8 cellular contexts compared by ENCODE assay signal in the genomic region with DNA sequence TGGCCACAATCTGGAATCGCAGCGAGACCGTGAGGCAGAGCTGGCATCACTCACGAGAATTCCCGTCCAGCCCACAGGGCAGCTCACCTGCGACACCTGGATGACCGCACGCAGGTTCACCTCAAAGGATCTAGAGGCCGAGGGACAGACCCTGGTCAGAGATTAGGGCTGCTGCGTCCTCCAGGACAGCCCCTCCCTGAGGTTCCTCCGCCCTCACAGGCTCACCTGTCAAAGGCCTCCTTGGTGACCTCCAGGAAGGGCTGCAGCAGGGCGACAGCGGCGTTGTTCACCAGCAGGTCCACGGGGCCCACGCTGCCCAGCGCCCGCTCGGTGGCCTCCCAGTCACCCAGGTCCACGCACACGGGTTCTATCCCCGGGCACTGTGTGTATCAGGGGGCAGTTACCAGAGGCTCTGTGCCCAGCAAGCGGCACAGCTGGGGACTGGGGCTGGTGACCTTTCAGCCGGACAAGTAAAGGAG. TPM values are rescaled to one million over a fixed set of nuclear protein-coding genes. Genes with fewer than 3 reads are reported as not detected.
DNase-seq lines count a peak whose midpoint lies in the region; ATAC-seq and TF ChIP-seq lines count a peak whose summit lies in the region.

No MANE protein-coding gene starts in this region.

- H3K4me1 ChIP-seq in SK-N-SH (ENCODE audit: control insufficient read depth in 1 of 2, insufficient read depth in 2 of 2, low read depth in 1 of 2, low read length in 1 of 2) (peaks cover 7 to 30% of the 10 kb centered on the region in 2 experiments), iPS-20b (ENCODE audit: insufficient read depth, low read length) (peaks cover 6% of the 10 kb centered on the region; the same call in 1 of the 2 replicates), stomach smooth muscle (ENCODE audit: control insufficient read depth, insufficient read depth, low read length) (peaks cover 33% of the 10 kb centered on the region)

- H3K27me3 ChIP-seq in SK-N-SH (ENCODE audit: insufficient read depth) = no peaks in the 10 kb centered on the region
- 0 out of 2 replicates have a peak, but pooled peaks cover 3% of the 10 kb centered on the region for H3K27me3 ChIP-seq in iPS-20b (ENCODE audit: insufficient read depth, low read length)
- H3K27me3 ChIP-seq in stomach smooth muscle (ENCODE audit: control insufficient read depth in 1 of 2, insufficient read depth in 2 of 2, low read length in 2 of 2) = peaks cover 0 to 12% of the 10 kb centered on the region in 2 donors

- no peak; the same call in 2 of the 3 replicates for ATAC-seq in SK-N-SH treated with all-trans-retinoic acid at 6 μM for 48 hours
- ATAC-seq in HG03571 (IDR thresholded peaks at IDR 0.05; ENCODE audit: unreplicated experiment) = no peak

- intact Hi-C loops in activated T-helper 1 cell treated with anti-CD3 and anti-CD28 coated beads, Interleukin-12 subunit alpha, Interleukin-12 subunit beta, Interleukin-2, Interleukin-4 antibody, amounts not matched to agents 30 ng/mL and 10 ng/mL and 1 ng/mL, durations not matched to agents 14 hours and 24 hours and 36 hours (cut with micrococcal nuclease) = loop anchor here (1.0 to 5.0 kb wide), 5 partner anchors 13 to 382 kb away; partner anchors contain the start of genes ARHGDIA, FASN, GPS1 and HEXD

- DNase-seq in SK-N-SH = no peak
- DNase-seq in activated T-helper 1 cell treated with anti-CD3 and anti-CD28 coated beads, Interleukin-12 subunit alpha, Interleukin-12 subunit beta, Interleukin-2, Interleukin-4 antibody, amounts not matched to agents 30 ng/mL and 10 ng/mL and 1 ng/mL, durations not matched to agents 14 hours and 24 hours and 36 hours (ENCODE audit: low spot score) = no peak
- DNase-seq in NCI-H345 treated with DMSO at 0.1 percent for 48 hours (lab: John Stamatoyannopoulos, UW; ENCODE audit: unreplicated experiment) = no peak
- no peak for DNase-seq in SKM-1 treated with dmso at 0.1 percent for 144 hours (lab: John Stamatoyannopoulos, UW; ENCODE audit: unreplicated experiment)

- no peaks in the 10 kb centered on the region for H3K9me3 ChIP-seq in SK-N-SH
- no peaks in the 10 kb centered on the region for H3K9me3 ChIP-seq in iPS-20b (ENCODE audit: insufficient read depth, low read depth, low read length)
- H3K9me3 ChIP-seq in stomach smooth muscle (ENCODE audit: control insufficient read depth in 2 of 2, low read length in 2 of 2) = no peaks in the 10 kb centered on the region

- H4K20me1 ChIP-seq in SK-N-SH (ENCODE audit: insufficient read depth) = no peaks in the 10 kb centered on the region

- peak overlapping the region; percentile 93 for H2AFZ ChIP-seq in SK-N-SH (ENCODE audit: low read depth)

- TF ChIP-seq EP300 in SK-N-SH (IDR thresholded peaks at IDR 0.05; ENCODE audit: borderline replicate concordance in 1 of 2, low read depth in 1 of 2, low read length in 1 of 2) = no peak

- H3K4me3 Mint-ChIP-seq in activated T-helper 1 cell treated with anti-CD3 and anti-CD28 coated beads, Interleukin-12 subunit alpha, Interleukin-12 subunit beta, Interleukin-2, Interleukin-4 antibody, amounts not matched to agents 30 ng/mL and 10 ng/mL and 1 ng/mL, durations not matched to agents 14 hours and 24 hours and 36 hours = peak overlapping the region; percentile 77

- peak overlapping the region; percentile 66 for H3K9ac ChIP-seq in SK-N-SH
- peak overlapping the region; percentile 64; the same call in 1 of the 2 replicates for H3K9ac ChIP-seq in iPS-20b (ENCODE audit: low read depth, low read length)
- peak overlapping the region; percentile 82 to 92 for H3K9ac ChIP-seq in stomach smooth muscle (ENCODE audit: low read length in 2 of 2)

- peaks cover 11% of the 10 kb centered on the region for H3K36me3 Mint-ChIP-seq in activated T-helper 1 cell treated with anti-CD3 and anti-CD28 coated beads, Interleukin-12 subunit alpha, Interleukin-12 subunit beta, Interleukin-2, Interleukin-4 antibody, amounts not matched to agents 30 ng/mL and 10 ng/mL and 1 ng/mL, durations not matched to agents 14 hours and 24 hours and 36 hours (ENCODE audit: low read depth)

- peaks cover 14% of the 10 kb centered on the region for H3F3A ChIP-seq in SK-N-SH (replicated peaks; ENCODE audit: insufficient read depth)

- H3K9me2 ChIP-seq in SK-N-SH = no peaks in the 10 kb centered on the region

- TF ChIP-seq RAD21 in SK-N-SH (IDR thresholded peaks at IDR 0.05; ENCODE audit: low read length) = no peak

- TF ChIP-seq CTCF in SK-N-SH (IDR thresholded peaks at IDR 0.05) = no peak

- no peaks in the 10 kb centered on the region for H3K9me3 Mint-ChIP-seq in activated T-helper 1 cell treated with anti-CD3 and anti-CD28 coated beads, Interleukin-12 subunit alpha, Interleukin-12 subunit beta, Interleukin-2, Interleukin-4 antibody, amounts not matched to agents 30 ng/mL and 10 ng/mL and 1 ng/mL, durations not matched to agents 14 hours and 24 hours and 36 hours

- peaks cover 2% of the 10 kb centered on the region for H3K27me3 Mint-ChIP-seq in activated T-helper 1 cell treated with anti-CD3 and anti-CD28 coated beads, Interleukin-12 subunit alpha, Interleukin-12 subunit beta, Interleukin-2, Interleukin-4 antibody, amounts not matched to agents 30 ng/mL and 10 ng/mL and 1 ng/mL, durations not matched to agents 14 hours and 24 hours and 36 hours (ENCODE audit: insufficient read depth)

- H3K79me2 ChIP-seq in SK-N-SH (ENCODE audit: insufficient read depth) = no peaks in the 10 kb centered on the region

- H3K27ac ChIP-seq in SK-N-SH (ENCODE audit: low read depth in 2 of 2, low read length in 1 of 2) (peak overlapping the region; percentile 74 to 92), iPS-20b (ENCODE audit: low read length) (no peak overlapping the region), stomach smooth muscle (ENCODE audit: low read length) (peak overlapping the region; percentile 88)

- peak overlapping the region; percentile 67 for H3K27ac Mint-ChIP-seq in activated T-helper 1 cell treated with anti-CD3 and anti-CD28 coated beads, Interleukin-12 subunit alpha, Interleukin-12 subunit beta, Interleukin-2, Interleukin-4 antibody, amounts not matched to agents 30 ng/mL and 10 ng/mL and 1 ng/mL, durations not matched to agents 14 hours and 24 hours and 36 hours

- H3K4me1 Mint-ChIP-seq in activated T-helper 1 cell treated with anti-CD3 and anti-CD28 coated beads, Interleukin-12 subunit alpha, Interleukin-12 subunit beta, Interleukin-2, Interleukin-4 antibody, amounts not matched to agents 30 ng/mL and 10 ng/mL and 1 ng/mL, durations not matched to agents 14 hours and 24 hours and 36 hours (ENCODE audit: low read depth) = peaks cover 24% of the 10 kb centered on the region

- H3K4me3 ChIP-seq in SK-N-SH (ENCODE audit: low read depth in 2 of 2, low read length in 1 of 2) (peak overlapping the region; percentile 72 to 87), iPS-20b (ENCODE audit: low read length) (peak overlapping the region; percentile 73), stomach smooth muscle (ENCODE audit: low read length in 2 of 2) (peak overlapping the region; percentile 78 to 81)

- CTCF ChIA-PET in SK-N-SH (lab: Yijun Ruan, JAX) = interaction anchor here (0.7 to 35.7 kb wide), 22 partner anchors 9 to 169 kb away, joined by 3 to 1216 read pairs (median 4); partner anchors contain the start of genes ASPSCR1, CENPX, DUS1L and FASN

- WGBS in SK-N-SH (ENCODE audit: low lambda C conversion rate) = 38% methylated on average over 21 of the region's 24 CpGs

- POLR2A ChIA-PET in SK-N-SH (lab: Yijun Ruan, JAX) = interaction anchor here (0.6 to 1.4 kb wide), 4 partner anchors 14 to 121 kb away, joined by 3 to 7 read pairs (median 4); partner anchors contain the start of genes CENPX and LRRC45

- H3K36me3 ChIP-seq in SK-N-SH (replicated peaks in 1 of 2; ENCODE audit: control insufficient read depth in 1 of 2, insufficient read depth in 2 of 2, low read length in 1 of 2) (peaks cover 5 to 8% of the 10 kb centered on the region in 2 experiments), iPS-20b (ENCODE audit: insufficient read depth, low read depth, low read length) (peaks cover 5% of the 10 kb centered on the region; the same call in 1 of the 2 replicates), stomach smooth muscle (ENCODE audit: control insufficient read depth in 2 of 2, insufficient read depth in 2 of 2, low read length in 2 of 2) (no peaks in the 10 kb centered on the region)

- peak overlapping the region; percentile 99 for H3K4me2 ChIP-seq in SK-N-SH

RNA-seq across cellular contexts. Expression of gene DCXR, which starts 0.8 kb away (rescaled TPM):
- 153 and 190 TPM in 2 replicates for polyA plus RNA-seq in SK-N-SH (2012; rRNA removed)
- 75.6 and 113 TPM in 2 replicates for polyA plus RNA-seq in SK-N-SH (2012; cell fraction: cytosol; rRNA removed)
- polyA plus RNA-seq in SK-N-SH (2012; cell fraction: nucleus; rRNA removed) = 168 and 433 TPM in 2 replicates
- 123 and 125 TPM in 2 replicates for total RNA-seq in activated T-helper 1 cell treated with anti-CD3 and anti-CD28 coated beads, Interleukin-12 subunit alpha, Interleukin-12 subunit beta, Interleukin-2, Interleukin-4 antibody, amounts not matched to agents 30 ng/mL and 10 ng/mL and 1 ng/mL, durations not matched to agents 14 hours and 24 hours and 36 hours

RNA-seq across cellular contexts. Expression of gene RAC3, which starts 5.2 kb away (rescaled TPM):
- 69.9 and 83.6 TPM in 2 replicates for polyA plus RNA-seq in SK-N-SH (2012; rRNA removed)
- polyA plus RNA-seq in SK-N-SH (2012; cell fraction: cytosol; rRNA removed) = 34.1 and 51.7 TPM in 2 replicates
- 103 and 145 TPM in 2 replicates for polyA plus RNA-seq in SK-N-SH (2012; cell fraction: nucleus; rRNA removed)
- 7.6 and 9.4 TPM in 2 replicates for total RNA-seq in activated T-helper 1 cell treated with anti-CD3 and anti-CD28 coated beads, Interleukin-12 subunit alpha, Interleukin-12 subunit beta, Interleukin-2, Interleukin-4 antibody, amounts not matched to agents 30 ng/mL and 10 ng/mL and 1 ng/mL, durations not matched to agents 14 hours and 24 hours and 36 hours

RNA-seq across cellular contexts. Expression of gene LRRC45, which starts 13.6 kb away (rescaled TPM):
- polyA plus RNA-seq in SK-N-SH (2012; rRNA removed) = 30.3 and 31.5 TPM in 2 replicates
- polyA plus RNA-seq in SK-N-SH (2012; cell fraction: cytosol; rRNA removed) = 9.3 and 14.9 TPM in 2 replicates
- 125 and 148 TPM in 2 replicates for polyA plus RNA-seq in SK-N-SH (2012; cell fraction: nucleus; rRNA removed)
- total RNA-seq in activated T-helper 1 cell treated with anti-CD3 and anti-CD28 coated beads, Interleukin-12 subunit alpha, Interleukin-12 subunit beta, Interleukin-2, Interleukin-4 antibody, amounts not matched to agents 30 ng/mL and 10 ng/mL and 1 ng/mL, durations not matched to agents 14 hours and 24 hours and 36 hours = 37.6 and 37.8 TPM in 2 replicates

RNA-seq across cellular contexts. Expression of gene CENPX, which starts 14.0 kb away (rescaled TPM):
- 247 and 255 TPM in 2 replicates for polyA plus RNA-seq in SK-N-SH (2012; rRNA removed)
- 145 and 202 TPM in 2 replicates for polyA plus RNA-seq in SK-N-SH (2012; cell fraction: cytosol; rRNA removed)
- 332 and 419 TPM in 2 replicates for polyA plus RNA-seq in SK-N-SH (2012; cell fraction: nucleus; rRNA removed)
- total RNA-seq in activated T-helper 1 cell treated with anti-CD3 and anti-CD28 coated beads, Interleukin-12 subunit alpha, Interleukin-12 subunit beta, Interleukin-2, Interleukin-4 antibody, amounts not matched to agents 30 ng/mL and 10 ng/mL and 1 ng/mL, durations not matched to agents 14 hours and 24 hours and 36 hours = 109 and 120 TPM in 2 replicates

RNA-seq across cellular contexts. Expression of gene RFNG, which starts 14.9 kb away (rescaled TPM):
- polyA plus RNA-seq in SK-N-SH (2012; rRNA removed) = 54.4 and 68.6 TPM in 2 replicates
- polyA plus RNA-seq in SK-N-SH (2012; cell fraction: cytosol; rRNA removed) = 22.9 and 37.2 TPM in 2 replicates
- polyA plus RNA-seq in SK-N-SH (2012; cell fraction: nucleus; rRNA removed) = 329 and 368 TPM in 2 replicates
- 24.1 and 26.8 TPM in 2 replicates for total RNA-seq in activated T-helper 1 cell treated with anti-CD3 and anti-CD28 coated beads, Interleukin-12 subunit alpha, Interleukin-12 subunit beta, Interleukin-2, Interleukin-4 antibody, amounts not matched to agents 30 ng/mL and 10 ng/mL and 1 ng/mL, durations not matched to agents 14 hours and 24 hours and 36 hours
